Comparison of ENCODE assay signal across 11 cellular contexts in genomic region chr14:103329421-103330347, GRCh38. TPM values are rescaled to one million over a fixed set of nuclear protein-coding genes. Genes with fewer than 3 reads are reported as not detected.
DNase-seq lines count a peak whose midpoint lies in the region; ATAC-seq and TF ChIP-seq lines count a peak whose summit lies in the region.
"Had no signal": no experiment of that assay in that cellular context is flagged by ENCODE, and none has a peak within 500 bp of the region (broad histone marks: within the 10 kb centered on the region; RNA-seq: fewer than 3 reads in every experiment).

No MANE protein-coding gene starts in this region.

- DNase-seq in Caki2 (ENCODE audit: low read depth) (peak; percentile 69), Kasumi-1 (lab: John Stamatoyannopoulos, UW) (peak; percentile 36 to 62), SKM-1 treated with dmso at 0.1 percent for 144 hours (lab: John Stamatoyannopoulos, UW; ENCODE audit: unreplicated experiment) (peak; percentile 47), left kidney (ENCODE audit: low read depth, low spot score) (peak; percentile 70)
- no peak for DNase-seq in central memory CD4-positive, alpha-beta T cell
- DNase-seq: MG63; stimulated activated naive CD4-positive, alpha-beta T cell had no signal

- no peak for ATAC-seq in GM18519 (IDR thresholded peaks at IDR 0.05; ENCODE audit: low FRiP score, unreplicated experiment)
- no peak for ATAC-seq in GM18505 (IDR thresholded peaks at IDR 0.05; ENCODE audit: unreplicated experiment)
- ATAC-seq in HG03045 (IDR thresholded peaks at IDR 0.05; ENCODE audit: unreplicated experiment), result no peak
- ATAC-seq: left colon had no signal

- no peak for TF ChIP-seq POLR2A in GM18505 (IDR thresholded peaks at IDR 0.05; ENCODE audit: borderline replicate concordance, extremely low read depth, insufficient read depth, insufficient read length)

- in situ Hi-C loops in Caki2 (cut with HindIII; ENCODE audit: low pct_unique_long_range_greater_than_20kb, low sequenced_read_pairs), result no loop called here

RNA-seq across cellular contexts. Expression of gene EIF5, which starts 4.4 kb away (rescaled TPM):
- 133 and 141 TPM in 2 replicates for total RNA-seq in Caki2 (2014; rRNA removed; shearing (Covaris generic); ENCODE audit: low replicate concordance)

RNA-seq across cellular contexts. Expression of gene MARK3, which starts 55.5 kb away (rescaled TPM):
- total RNA-seq in Caki2 (2014; rRNA removed; shearing (Covaris generic); ENCODE audit: low replicate concordance), result 17.7 and 17.8 TPM in 2 replicates
